ENCODE assay signal across 18 cellular contexts in the genomic region with DNA sequence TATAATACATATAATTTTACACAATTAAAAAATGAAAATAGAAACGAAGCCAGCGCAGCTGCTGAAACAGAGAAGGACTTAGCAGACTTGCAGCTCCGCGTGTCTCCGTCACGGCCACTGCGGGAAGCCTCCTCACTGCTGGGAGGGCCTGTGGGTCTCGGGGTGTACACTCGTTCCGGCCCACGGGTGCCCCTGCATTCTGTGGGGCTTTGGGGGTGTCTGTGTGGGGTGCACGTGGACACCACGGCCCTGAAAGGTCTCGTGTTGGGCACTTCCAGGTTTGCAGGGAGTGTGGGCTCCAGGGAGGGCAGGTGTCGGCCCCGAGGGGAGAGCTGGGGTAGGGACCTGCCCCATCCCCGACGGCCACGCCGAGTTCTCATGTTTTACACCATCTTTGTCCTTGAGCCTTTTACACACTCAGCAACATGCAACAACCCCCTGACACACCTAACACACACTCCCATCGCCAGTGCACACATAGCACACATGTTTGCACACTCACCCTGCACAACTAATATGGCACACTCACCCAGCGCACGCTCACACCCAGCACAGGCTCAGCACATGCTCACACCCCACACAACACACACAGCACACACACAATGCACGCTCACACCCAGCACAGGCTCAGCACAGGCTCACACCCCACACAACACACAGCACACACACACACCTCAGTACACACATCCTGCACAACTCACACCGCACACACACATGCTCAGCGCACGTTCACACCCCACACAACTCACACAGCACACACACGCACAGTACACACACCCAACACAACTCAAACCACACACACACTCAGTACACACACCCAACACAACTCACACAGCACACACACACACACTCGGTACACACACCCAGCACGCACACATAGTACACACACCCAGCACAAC. TPM values are rescaled to one million over a fixed set of nuclear protein-coding genes. Genes with fewer than 3 reads are reported as not detected.
DNase-seq lines count a peak whose midpoint lies in the region; ATAC-seq, FAIRE-seq and TF ChIP-seq lines count a peak whose summit lies in the region.
"Had no signal": no experiment of that assay in that cellular context is flagged by ENCODE, and none has a peak within 500 bp of the region (broad histone marks: within the 10 kb centered on the region; RNA-seq: fewer than 3 reads in every experiment).

No MANE protein-coding gene starts in this region.

- H3K27ac ChIP-seq in right cardiac atrium (ENCODE audit: low read length) (no peak overlapping the region), right atrium auricular region (no peak overlapping the region), K562 (ENCODE audit: extremely low read depth, low read depth, low read length) (no peak overlapping the region), neural progenitor cell (no peak overlapping the region)

- no peak for TF ChIP-seq RAD21 in K562 (CRISPR knock-in tag; conservative IDR thresholded peaks at IDR 0.05 in 1 of 2, IDR thresholded peaks at IDR 0.05 in 1 of 2)

- H3F3A ChIP-seq in neural progenitor cell (ENCODE audit: low read depth), result peaks cover 3% of the 10 kb centered on the region

- H3K79me2 ChIP-seq in K562 (ENCODE audit: control insufficient read depth, insufficient read depth, low read length), result no peaks in the 10 kb centered on the region
- no peaks in the 10 kb centered on the region for H3K79me2 ChIP-seq in neural progenitor cell (ENCODE audit: low read depth)

- TF ChIP-seq CTCF in right atrium auricular region (IDR thresholded peaks at IDR 0.05) (no peak), K562 (IDR thresholded peaks at IDR 0.05 in 2 of 3, conservative IDR thresholded peaks at IDR 0.05 in 1 of 3; ENCODE audit: insufficient read depth in 2 of 3, low read depth in 1 of 3, low read length in 3 of 3) (no peak), neural progenitor cell (IDR thresholded peaks at IDR 0.05) (no peak)

- BruUV-seq in K562 (replicated peaks; lab: Mats Ljungman, UMichigan), result no TSS peak

- H2AFZ ChIP-seq in K562 (ENCODE audit: low read depth, low read length) (no peak overlapping the region), neural progenitor cell (replicated peaks) (no peak overlapping the region)

- intact Hi-C loops in right cardiac atrium (cut with DNase I) (no loop called here), K562 (cut with micrococcal nuclease) (no loop called here)

- H3K27me3 ChIP-seq in right cardiac atrium (ENCODE audit: control insufficient read depth, insufficient read depth) (no peaks in the 10 kb centered on the region), right atrium auricular region (no peaks in the 10 kb centered on the region), K562 (ENCODE audit: control insufficient read depth in 2 of 2, insufficient read depth in 2 of 2, low read length in 2 of 2) (peaks cover 38 to 80% of the 10 kb centered on the region in 2 experiments), neural progenitor cell (peaks cover 99% of the 10 kb centered on the region)

- no peak for TF ChIP-seq POLR2A in K562 (conservative IDR thresholded peaks at IDR 0.05)

- H3K27ac Mint-ChIP-seq in neural progenitor cell, result peak overlapping the region; percentile 7

- no peak for TF ChIP-seq EP300 in K562 (IDR thresholded peaks at IDR 0.05; ENCODE audit: low read length)

- peaks cover 36% of the 10 kb centered on the region for H3K27me3 Mint-ChIP-seq in neural progenitor cell (ENCODE audit: insufficient read depth, low read depth)

- peaks cover 4% of the 10 kb centered on the region for H3K9me1 ChIP-seq in K562 (ENCODE audit: control insufficient read depth, insufficient read depth, low read length)

- H3K9me3 Mint-ChIP-seq in neural progenitor cell, result no peaks in the 10 kb centered on the region

- no peak overlapping the region for H3K9ac ChIP-seq in K562 (ENCODE audit: insufficient read depth in 1 of 2, low read depth in 2 of 2, low read length in 2 of 2)
- no peak overlapping the region for H3K9ac ChIP-seq in neural progenitor cell
- H3K9ac ChIP-seq: SK-N-SH had no signal

- WGBS in right cardiac atrium, result 87% methylated on average over 30 of the region's 30 CpGs
- 5% methylated on average over 25 of the region's 30 CpGs for WGBS in K562 (ENCODE audit: insufficient coverage, low coverage, missing lambda C conversion rate)

- H3K4me1 Mint-ChIP-seq in neural progenitor cell, result peaks cover 8% of the 10 kb centered on the region

- H3K9me3 ChIP-seq in right cardiac atrium (ENCODE audit: control insufficient read depth, low read length) (no peaks in the 10 kb centered on the region), right atrium auricular region (no peaks in the 10 kb centered on the region), K562 (replicated peaks; ENCODE audit: control insufficient read depth, insufficient read depth, low read depth, low read length) (no peaks in the 10 kb centered on the region), neural progenitor cell (ENCODE audit: low read depth) (no peaks in the 10 kb centered on the region)
- H3K9me3 ChIP-seq: SK-N-SH had no signal

- DNase-seq in right cardiac atrium (peak in 2 of 3 donors; percentile 1 to 36), right atrium auricular region (ENCODE audit: low spot score) (no peak), K562 (ENCODE audit: extremely low read depth in 1 of 4, low spot score in 3 of 4) (no peak), neural progenitor cell (ENCODE audit: low spot score) (no peak), GM19240 (ENCODE audit: insufficient read length, low spot score) (no peak), cerebellar cortex (ENCODE audit: low spot score) (no peak), NCI-H2081 treated with DMSO at 0.1 percent for 48 hours (lab: John Stamatoyannopoulos, UW) (no peak)
- DNase-seq: C1 segment of cervical spinal cord, DMS79, NCI-H1105, NCI-H1694 treated with DMSO at 0.1 percent for 48 hours, NCI-H2227 treated with DMSO at 0.1 percent for 48 hours, NCI-H524, NCI-H82, OCI-M1, SHP77 treated with DMSO at 0.1 percent for 48 hours, SK-N-SH had no signal

- in situ Hi-C loops in K562 (cut with MboI), result no loop called here

- H3K36me3 ChIP-seq in right atrium auricular region, result no peaks in the 10 kb centered on the region
- H3K36me3 ChIP-seq in K562 (ENCODE audit: control insufficient read depth, insufficient read depth, low read length), result no peaks in the 10 kb centered on the region
- no peaks in the 10 kb centered on the region for H3K36me3 ChIP-seq in neural progenitor cell

- peak overlapping the region; percentile 23 for H3K4me3 Mint-ChIP-seq in neural progenitor cell

- ATAC-seq in right cardiac atrium (peak in 1 of 2 donors; percentile 10), K562 (no peak)

- no peaks in the 10 kb centered on the region for H3K36me3 Mint-ChIP-seq in neural progenitor cell

- H3K4me3 ChIP-seq in right cardiac atrium (ENCODE audit: low read length) (no peak overlapping the region), right atrium auricular region (no peak overlapping the region), K562 (no peak overlapping the region), neural progenitor cell (no peak overlapping the region)

- H4K20me1 ChIP-seq in K562 (replicated peaks; ENCODE audit: control insufficient read depth, insufficient read depth, low read length) (peaks cover 3% of the 10 kb centered on the region; the same call in 1 of the 2 replicates), neural progenitor cell (ENCODE audit: low read depth) (no peaks in the 10 kb centered on the region)

- H3K4me1 ChIP-seq in right cardiac atrium (ENCODE audit: control insufficient read depth, insufficient read depth, low read length) (no peaks in the 10 kb centered on the region), right atrium auricular region (no peaks in the 10 kb centered on the region), K562 (replicated peaks in 1 of 2; ENCODE audit: control insufficient read depth in 2 of 2, insufficient read depth in 2 of 2, low read length in 2 of 2) (peaks cover 0 to 22% of the 10 kb centered on the region in 2 experiments; a peak in 2 of 5 replicates), neural progenitor cell (peaks cover 1% of the 10 kb centered on the region)

- CTCF ChIA-PET in K562 (lab: Yijun Ruan, JAX; ENCODE audit: low intra/inter-chr PET ratio), result no interaction called here

- POLR2A ChIA-PET in K562 (lab: Yijun Ruan, JAX), result no interaction called here

- FAIRE-seq in K562 (lab: Jason Lieb, UNC), result peak; percentile 6
- FAIRE-seq: H54 had no signal

- H3K4me2 ChIP-seq in K562 (ENCODE audit: insufficient read depth, low read length) (no peak overlapping the region), neural progenitor cell (no peak overlapping the region)
- H3K4me2 ChIP-seq: SK-N-SH had no signal

RNA-seq across cellular contexts. Expression of a gene that starts 36.6 kb away (rescaled TPM):
- 10 to 100 TPM in 1 of 4 donors, 1 to 10 TPM in 3; 7.7 to 10.1 (median 9.1) TPM for total RNA-seq in right cardiac atrium
- polyA plus RNA-seq in right cardiac atrium, result 11.0 TPM
- 1 to 10 TPM; 6.9 to 9.9 TPM for total RNA-seq in right atrium auricular region
- total RNA-seq in K562 (2011; cell fraction: chromatin; rRNA removed; ENCODE audit: low replicate concordance), result 5.1 and 16.0 TPM in 2 replicates
- total RNA-seq in K562 (2011; cell fraction: nucleolus; rRNA removed), result 19.2 and 20.4 TPM in 2 replicates
- total RNA-seq in K562 (2011; cell fraction: nucleoplasm; rRNA removed), result 6.3 and 8.9 TPM in 2 replicates
- total RNA-seq in K562 (2014; rRNA removed), result 40.4 and 57.2 TPM in 2 replicates
- 3.2 and 4.9 TPM in 2 replicates for total RNA-seq in K562 (2014; rRNA removed; fragmentation: Illumina TruSeq; extraction: Trizol)
- total RNA-seq in K562 (2015; rRNA removed; fragmentation: Illumina TruSeq; extraction: Trizol), result 20.1 and 24.6 TPM in 2 replicates
- 77.0 and 78.5 TPM in 2 replicates for total RNA-seq in K562 (2021)
- 4.4 and 8.8 TPM in 2 replicates for polyA plus RNA-seq in K562 (2011; rRNA removed)
- 7.3 and 22.0 TPM in 2 replicates for polyA plus RNA-seq in K562 (2011; cell fraction: cytosol; rRNA removed)
- polyA plus RNA-seq in K562 (2011; cell fraction: nucleus; rRNA removed), result 16.8 and 33.7 TPM in 2 replicates
- 38.5 and 46.2 TPM in 2 replicates for polyA plus RNA-seq in K562 (2012)
- polyA plus RNA-seq in K562 (2014; fragmentation: Illumina TruSeq; extraction: Trizol), result 20.0 and 44.9 TPM in 2 replicates
- 1 to 10 TPM; 1.3 to 2.9 TPM for polyA plus RNA-seq in K562 (2014; fragmentation: Nextera tagmentation; extraction: Ambion mirVana)
- polyA plus RNA-seq in K562 (2014; rRNA removed), result 33.7 and 35.5 TPM in 2 replicates
- polyA minus RNA-seq in K562 (2011; rRNA and poly(A)+ RNA removed), result 1.5 and 3.8 TPM in 2 replicates
- polyA minus RNA-seq in K562 (2011; cell fraction: cytosol; rRNA and poly(A)+ RNA removed), result 21.0 and 22.6 TPM in 2 replicates
- polyA minus RNA-seq in K562 (2011; cell fraction: nucleus; rRNA and poly(A)+ RNA removed), result 7.9 and 9.6 TPM in 2 replicates
- total RNA-seq in neural progenitor cell (ENCODE audit: low replicate concordance), result 3.5 and 12.1 TPM in 2 replicates

RNA-seq across cellular contexts. Expression of a gene that starts 36.8 kb away (rescaled TPM):
- total RNA-seq in right cardiac atrium (10 to 100 TPM in 2 of 4 donors, 1 to 10 TPM in 2; 7.4 to 11.7 (median 10.1) TPM), right atrium auricular region (1 to 10 TPM; 6.6 to 8.0 TPM), K562 (2014; rRNA removed) (13.1 and 17.3 TPM in 2 replicates), K562 (2014; rRNA removed; fragmentation: Illumina TruSeq; extraction: Trizol) (6.3 and 8.0 TPM in 2 replicates), K562 (2015; rRNA removed; fragmentation: Illumina TruSeq; extraction: Trizol) (12.4 TPM in 2 replicates), K562 (2021) (28.9 and 35.9 TPM in 2 replicates), neural progenitor cell (ENCODE audit: low replicate concordance) (8.5 and 15.5 TPM in 2 replicates)
- polyA plus RNA-seq in right cardiac atrium (10.9 TPM), K562 (2011; rRNA removed) (11.5 and 16.8 TPM in 2 replicates), K562 (2014; fragmentation: Illumina TruSeq; extraction: Trizol) (15.2 and 18.7 TPM in 2 replicates), K562 (2014; fragmentation: Nextera tagmentation; extraction: Ambion mirVana) (1 to 10 TPM; 1.1 TPM), K562 (2014; rRNA removed) (30.2 and 30.4 TPM in 2 replicates)
- total RNA-seq in K562 (2011; cell fraction: chromatin; rRNA removed; ENCODE audit: low replicate concordance), result 67.8 and 193 TPM in 2 replicates
- 119 and 131 TPM in 2 replicates for total RNA-seq in K562 (2011; cell fraction: nucleolus; rRNA removed)
- 73.8 and 80.7 TPM in 2 replicates for total RNA-seq in K562 (2011; cell fraction: nucleoplasm; rRNA removed)
- 11.0 and 11.3 TPM in 2 replicates for polyA plus RNA-seq in K562 (2011; cell fraction: cytosol; rRNA removed)
- 90.6 and 110 TPM in 2 replicates for polyA plus RNA-seq in K562 (2011; cell fraction: nucleus; rRNA removed)
- 17.8 and 19.0 TPM in 2 replicates for polyA plus RNA-seq in K562 (2012)
- polyA minus RNA-seq in K562 (2011; rRNA and poly(A)+ RNA removed), result 3.7 and 6.8 TPM in 2 replicates
- polyA minus RNA-seq in K562 (2011; cell fraction: cytosol; rRNA and poly(A)+ RNA removed), result 5.7 and 7.7 TPM in 2 replicates
- polyA minus RNA-seq in K562 (2011; cell fraction: nucleus; rRNA and poly(A)+ RNA removed), result 27.7 and 30.6 TPM in 2 replicates

Comparison
In these comparisons a context has a peak if more than half of its experiments do, and no peak if none do; other contexts are left out.
1. DNase-seq: peak in right cardiac atrium (2 of 3); none in right atrium auricular region (single experiment), K562 (0 of 4), neural progenitor cell (single experiment), GM19240 (single experiment), cerebellar cortex (single experiment) and NCI-H2081 treated with DMSO at 0.1 percent for 48 hours (single experiment).